Comparison of ENCODE assay signal across 13 cellular contexts in genomic region chr16:57600952-57601580, GRCh38. TPM values are rescaled to one million over a fixed set of nuclear protein-coding genes. Genes with fewer than 3 reads are reported as not detected.
A peak's percentile ranks its signal among the peaks of the same experiment; 100 is the strongest.
DNase-seq lines count a peak whose midpoint lies in the region; ATAC-seq and TF ChIP-seq lines count a peak whose summit lies in the region.
"Had no signal": no experiment of that assay in that cellular context is flagged by ENCODE, and none has a peak within 500 bp of the region (broad histone marks: within the 10 kb centered on the region; RNA-seq: fewer than 3 reads in every experiment).

No MANE protein-coding gene starts in this region.

- H3K4me1 ChIP-seq in suprapubic skin = peaks cover 5% of the 10 kb centered on the region
- H3K4me1 ChIP-seq: adrenal gland had no signal

- H3K9me3 ChIP-seq in suprapubic skin = no peaks in the 10 kb centered on the region
- H3K9me3 ChIP-seq: adrenal gland had no signal

- H3K36me3 ChIP-seq in suprapubic skin = no peaks in the 10 kb centered on the region
- H3K36me3 ChIP-seq: adrenal gland had no signal

- CTCF ChIA-PET in activated CD4-positive, alpha-beta memory T cell treated with anti-CD3 and anti-CD28 coated beads for 36 hours (lab: Charles Lee) = interaction anchor here (0.6 to 16.4 kb wide), 12 partner anchors 10 to 157 kb away, joined by 3 to 250 read pairs (median 4); partner anchors contain the start of gene ADGRG1

- H3K27me3 ChIP-seq in suprapubic skin = peaks cover 3% of the 10 kb centered on the region

- H3K27ac ChIP-seq in suprapubic skin = peak overlapping the region; percentile 34
- H3K27ac ChIP-seq: adrenal gland had no signal

- WGBS in suprapubic skin = 67% methylated on average over 2 of the region's 2 CpGs

- no peak for TF ChIP-seq EP300 in suprapubic skin (IDR thresholded peaks at IDR 0.05)

- DNase-seq in activated effector memory CD4-positive, alpha-beta T cell treated with anti-CD3 and anti-CD28 coated beads, Interleukin-2, amount 50 U/mL, for 16 hours = peak; percentile 25
- no peak for DNase-seq in activated effector memory CD4-positive, alpha-beta T cell treated with Interleukin-2 at 50 U/mL for 16 hours
- DNase-seq in activated CD4-positive, alpha-beta memory T cell treated with anti-CD3 and anti-CD28 coated beads for 36 hours = peak; percentile 9
- DNase-seq in islet precursor cell = peak; percentile 37
- peak in 1 of 2 donors; percentile 9 for DNase-seq in suprapubic skin (ENCODE audit: low spot score in 2 of 2)
- no peak for DNase-seq in stimulated activated CD4-positive, alpha-beta T cell treated with anti-CD3 and anti-CD28 coated beads, Interleukin-4, amount 100 ng/mL, for 1 hour
- DNase-seq in nephron progenitor cell = no peak
- DNase-seq: cortex of kidney, NCI-H2081 treated with DMSO at 0.1 percent for 48 hours had no signal

- peaks cover 6% of the 10 kb centered on the region for H3K9me3 Mint-ChIP-seq in activated CD4-positive, alpha-beta memory T cell treated with anti-CD3 and anti-CD28 coated beads for 36 hours
- H3K9me3 Mint-ChIP-seq in nephron progenitor cell = no peaks in the 10 kb centered on the region

- H3K36me3 Mint-ChIP-seq in activated CD4-positive, alpha-beta memory T cell treated with anti-CD3 and anti-CD28 coated beads for 36 hours = no peaks in the 10 kb centered on the region
- H3K36me3 Mint-ChIP-seq in nephron progenitor cell (ENCODE audit: low read depth) = no peaks in the 10 kb centered on the region

- POLR2A ChIA-PET in activated CD4-positive, alpha-beta memory T cell treated with anti-CD3 and anti-CD28 coated beads for 36 hours (lab: Charles Lee) = interaction anchor here (1.1 to 2.5 kb wide), 3 partner anchors 8 to 28 kb away, joined by 3 to 39 read pairs (median 4); partner anchors contain the start of gene ADGRG1

- TF ChIP-seq CTCF in suprapubic skin (IDR thresholded peaks at IDR 0.05) (no peak), nephron progenitor cell (IDR thresholded peaks at IDR 0.05) (no peak)

- peaks cover 31% of the 10 kb centered on the region for H3K4me1 Mint-ChIP-seq in activated CD4-positive, alpha-beta memory T cell treated with anti-CD3 and anti-CD28 coated beads for 36 hours (ENCODE audit: low read depth)
- H3K4me1 Mint-ChIP-seq in nephron progenitor cell = peaks cover 20% of the 10 kb centered on the region

- no peak overlapping the region for H3K4me3 Mint-ChIP-seq in activated CD4-positive, alpha-beta memory T cell treated with anti-CD3 and anti-CD28 coated beads for 36 hours
- H3K4me3 Mint-ChIP-seq in nephron progenitor cell = no peak overlapping the region

- TF ChIP-seq POLR2A in suprapubic skin (IDR thresholded peaks at IDR 0.05) = no peak

- H3K27ac Mint-ChIP-seq in activated CD4-positive, alpha-beta memory T cell treated with anti-CD3 and anti-CD28 coated beads for 36 hours = peak overlapping the region; percentile 91
- H3K27ac Mint-ChIP-seq in nephron progenitor cell = no peak overlapping the region

- no peaks in the 10 kb centered on the region for H3K27me3 Mint-ChIP-seq in activated CD4-positive, alpha-beta memory T cell treated with anti-CD3 and anti-CD28 coated beads for 36 hours
- H3K27me3 Mint-ChIP-seq in nephron progenitor cell (ENCODE audit: low read depth, poor library complexity) = peaks cover 39% of the 10 kb centered on the region

- no peak for ATAC-seq in GM18907 (IDR thresholded peaks at IDR 0.05; ENCODE audit: unreplicated experiment)

- intact Hi-C loops in activated CD4-positive, alpha-beta memory T cell treated with anti-CD3 and anti-CD28 coated beads for 36 hours (cut with micrococcal nuclease) = no loop called here

- H3K4me3 ChIP-seq in suprapubic skin = no peak overlapping the region
- H3K4me3 ChIP-seq: adrenal gland, lung had no signal

RNA-seq across cellular contexts. Expression of gene ADGRG1, which starts 27.4 kb away (rescaled TPM):
- 1 to 10 TPM; 4.7 to 6.0 TPM for total RNA-seq in activated CD4-positive, alpha-beta memory T cell treated with anti-CD3 and anti-CD28 coated beads for 36 hours
- total RNA-seq in suprapubic skin = 100 to 1,000 TPM; 107 to 202 (median 139) TPM

RNA-seq across cellular contexts. Expression of gene ADGRG5, which starts 58.6 kb away (rescaled TPM):
- 1 to 10 TPM; 6.7 to 6.9 TPM for total RNA-seq in activated CD4-positive, alpha-beta memory T cell treated with anti-CD3 and anti-CD28 coated beads for 36 hours
- total RNA-seq in suprapubic skin = under 1 TPM in 3 of 4 donors, not detected in 1; 0.16 to 0.53 (median 0.16) TPM
- total RNA-seq: LHCN-M2 had no signal

Comparison
In these comparisons a context has a peak if more than half of its experiments do, and no peak if none do; other contexts are left out.
1. DNase-seq: peak in activated effector memory CD4-positive, alpha-beta T cell treated with anti-CD3 and anti-CD28 coated beads, Interleukin-2, amount 50 U/mL, for 16 hours (single experiment), activated CD4-positive, alpha-beta memory T cell treated with anti-CD3 and anti-CD28 coated beads for 36 hours (single experiment) and islet precursor cell (single experiment); none in activated effector memory CD4-positive, alpha-beta T cell treated with Interleukin-2 at 50 U/mL for 16 hours (single experiment), stimulated activated CD4-positive, alpha-beta T cell treated with anti-CD3 and anti-CD28 coated beads, Interleukin-4, amount 100 ng/mL, for 1 hour (single experiment) and nephron progenitor cell (single experiment).
2. RNA of gene ADGRG1, which starts 27.4 kb away (total RNA-seq): 107 to 202 TPM in suprapubic skin; 4.7 to 6.0 TPM in activated CD4-positive, alpha-beta memory T cell treated with anti-CD3 and anti-CD28 coated beads for 36 hours; every median in the first group is over 10 times any median in the second.
3. RNA of gene ADGRG5, which starts 58.6 kb away (total RNA-seq): 6.7 to 6.9 TPM in activated CD4-positive, alpha-beta memory T cell treated with anti-CD3 and anti-CD28 coated beads for 36 hours; 0.16 to 0.53 TPM in suprapubic skin; every median in the first group is over 4 times any median in the second.